ENCODE assay signal across 17 cellular contexts in genomic region chr13:77509221-77509620, GRCh38. TPM values are rescaled to one million over a fixed set of nuclear protein-coding genes. Genes with fewer than 3 reads are reported as not detected.
DNase-seq lines count a peak whose midpoint lies in the region; FAIRE-seq and TF ChIP-seq lines count a peak whose summit lies in the region.
"Had no signal": no experiment of that assay in that cellular context is flagged by ENCODE, and none has a peak within 500 bp of the region (broad histone marks: within the 10 kb centered on the region; RNA-seq: fewer than 3 reads in every experiment).

No MANE protein-coding gene starts in this region.

- H4K20me1 ChIP-seq in endothelial cell of umbilical vein (replicated peaks; ENCODE audit: control insufficient read depth, extremely low read depth, insufficient read depth, low read length): no peaks in the 10 kb centered on the region

- no peaks in the 10 kb centered on the region for H3K9me3 ChIP-seq in endothelial cell of umbilical vein (replicated peaks; ENCODE audit: control insufficient read depth, insufficient read depth, low read length)
- no peaks in the 10 kb centered on the region for H3K9me3 ChIP-seq in parathyroid adenoma (ENCODE audit: control insufficient read depth, low read length)
- H3K9me3 ChIP-seq in colonic mucosa: no peaks in the 10 kb centered on the region
- no peaks in the 10 kb centered on the region for H3K9me3 ChIP-seq in ovary
- H3K9me3 ChIP-seq: neutrophil, thoracic aorta had no signal

- H3K9me1 ChIP-seq in endothelial cell of umbilical vein (replicated peaks; ENCODE audit: control insufficient read depth, extremely low read depth, insufficient read depth, low read length): no peaks in the 10 kb centered on the region

- H3K4me2 ChIP-seq in endothelial cell of umbilical vein (ENCODE audit: insufficient read depth, low read length) (peak overlapping the region; percentile 84), parathyroid adenoma (ENCODE audit: low read length) (no peak overlapping the region)

- no TSS peak for BruUV-seq in endothelial cell of umbilical vein (replicated peaks; lab: Mats Ljungman, UMichigan)

- H3K9ac ChIP-seq in endothelial cell of umbilical vein (replicated peaks; ENCODE audit: extremely low read depth, insufficient read depth, low read length) (peak overlapping the region; percentile 66), parathyroid adenoma (no peak overlapping the region), colonic mucosa (ENCODE audit: low read depth in 2 of 2, low read length in 2 of 2) (no peak overlapping the region)

- FAIRE-seq in GM12891 (lab: Jason Lieb, UNC): peak; percentile 41
- peak; percentile 84 for FAIRE-seq in endothelial cell of umbilical vein (lab: Jason Lieb, UNC)
- FAIRE-seq: HepG2, islet of Langerhans had no signal

- H3K27ac ChIP-seq in endothelial cell of umbilical vein (ENCODE audit: insufficient read depth, low read depth, low read length) (peak overlapping the region; percentile 85), parathyroid adenoma (no peak overlapping the region), colonic mucosa (no peak overlapping the region), ovary (no peak overlapping the region)
- H3K27ac ChIP-seq: neutrophil, thoracic aorta had no signal

- no peak for TF ChIP-seq CTCF in endothelial cell of umbilical vein (IDR thresholded peaks at IDR 0.05; ENCODE audit: extremely low read depth in 1 of 2, insufficient read depth in 1 of 2, low read depth in 1 of 2, low read length in 2 of 2)
- no peak for TF ChIP-seq CTCF in parathyroid adenoma (IDR thresholded peaks at IDR 0.05)
- TF ChIP-seq CTCF in colonic mucosa (IDR thresholded peaks at IDR 0.05): no peak
- no peak for TF ChIP-seq CTCF in ovary (IDR thresholded peaks at IDR 0.05)

- no peak for TF ChIP-seq EP300 in ovary (IDR thresholded peaks at IDR 0.05)

- H2AFZ ChIP-seq in endothelial cell of umbilical vein (ENCODE audit: low read depth, low read length) (no peak overlapping the region), parathyroid adenoma (peak overlapping the region; percentile 33)

- H3K27me3 ChIP-seq in endothelial cell of umbilical vein (ENCODE audit: control insufficient read depth in 2 of 2, insufficient read depth in 2 of 2, low read length in 2 of 2): no peaks in the 10 kb centered on the region
- no peaks in the 10 kb centered on the region for H3K27me3 ChIP-seq in parathyroid adenoma (ENCODE audit: control insufficient read depth, insufficient read depth, low read length)
- no peaks in the 10 kb centered on the region for H3K27me3 ChIP-seq in colonic mucosa
- no peaks in the 10 kb centered on the region for H3K27me3 ChIP-seq in ovary
- H3K27me3 ChIP-seq: neutrophil had no signal

- CTCF ChIA-PET in endothelial cell of umbilical vein (lab: Charles Lee): interaction anchor here (1.4 to 1.7 kb wide), 2 partner anchors 16 to 31 kb away, joined by 3 to 8 read pairs; no protein-coding TSS in a partner anchor

- no peak for DNase-seq in GM12891 (ENCODE audit: insufficient read length, low spot score)
- peak; percentile 8 for DNase-seq in OCI-M1 (lab: John Stamatoyannopoulos, UW)
- peak; percentile 87 for DNase-seq in endothelial cell of umbilical vein (ENCODE audit: low read depth, low spot score)
- DNase-seq in colonic mucosa: no peak
- DNase-seq in ovary: no peak
- DNase-seq in G401 (ENCODE audit: low spot score): no peak
- no peak for DNase-seq in NCI-H1694 treated with DMSO at 0.1 percent for 48 hours (lab: John Stamatoyannopoulos, UW)
- DNase-seq: activated gamma-delta T cell; DND-41; effector memory CD4-positive, alpha-beta T cell; stimulated activated CD4-positive, alpha-beta T cell treated with anti-CD3 and anti-CD28 coated beads, Interleukin-2, amount 100 ng/mL, for 48 hours had no signal

- H3K4me3 ChIP-seq in endothelial cell of umbilical vein (replicated peaks in 1 of 3; ENCODE audit: insufficient read depth in 1 of 3, low read depth in 1 of 3, low read length in 3 of 3) (no peak overlapping the region), parathyroid adenoma (ENCODE audit: low read depth, low read length) (no peak overlapping the region), colonic mucosa (no peak overlapping the region), ovary (no peak overlapping the region)
- H3K4me3 ChIP-seq: thoracic aorta had no signal

- no peak for TF ChIP-seq POLR2A in GM12891 (IDR thresholded peaks at IDR 0.05; ENCODE audit: low read depth, low read length)
- no peak for TF ChIP-seq POLR2A in endothelial cell of umbilical vein (IDR thresholded peaks at IDR 0.05; ENCODE audit: low read depth, low read length)
- TF ChIP-seq POLR2A in ovary (IDR thresholded peaks at IDR 0.05): no peak

- intact Hi-C loops in endothelial cell of umbilical vein (cut with micrococcal nuclease) (loop anchor here (1.0 to 5.0 kb wide), 6 partner anchors 12 to 238 kb away; partner anchors contain the start of genes MYCBP2 and SLAIN1), colonic mucosa (cut with DNase I) (no loop called here), ovary (cut with DNase I) (no loop called here)

- H3K79me2 ChIP-seq in endothelial cell of umbilical vein (ENCODE audit: control insufficient read depth, insufficient read depth, low read length): no peaks in the 10 kb centered on the region
- no peaks in the 10 kb centered on the region for H3K79me2 ChIP-seq in parathyroid adenoma

- 8 to 21% (median 18%) methylated on average over 2 of the region's 2 CpGs for WGBS in ovary, 3 donors

- peaks cover 29% of the 10 kb centered on the region for H3K4me1 ChIP-seq in endothelial cell of umbilical vein (ENCODE audit: control insufficient read depth, extremely low read depth, insufficient read depth, low read length)
- no peaks in the 10 kb centered on the region for H3K4me1 ChIP-seq in parathyroid adenoma
- no peaks in the 10 kb centered on the region for H3K4me1 ChIP-seq in colonic mucosa
- no peaks in the 10 kb centered on the region for H3K4me1 ChIP-seq in ovary (ENCODE audit: insufficient read depth)

- POLR2A ChIA-PET in endothelial cell of umbilical vein (lab: Charles Lee): no interaction called here

- dilution Hi-C loops in endothelial cell of umbilical vein (cut with MboI; ENCODE audit: extremely low pct_ligation_motif_present, low sequenced_read_pairs): no loop called here

- H3K36me3 ChIP-seq in endothelial cell of umbilical vein (ENCODE audit: control insufficient read depth in 2 of 2, extremely low read depth in 1 of 2, insufficient read depth in 2 of 2, low read length in 2 of 2) (no peaks in the 10 kb centered on the region), parathyroid adenoma (ENCODE audit: control insufficient read depth, insufficient read depth, low read length) (no peaks in the 10 kb centered on the region), colonic mucosa (no peaks in the 10 kb centered on the region), ovary (no peaks in the 10 kb centered on the region)
- H3K36me3 ChIP-seq: neutrophil, thoracic aorta had no signal

- in situ Hi-C loops in G401 (cut with HindIII; ENCODE audit: low sequenced_read_pairs): no loop called here

TF ChIP-seq in GM12891, 5 proteins besides CTCF, POLR2A, EP300 and RAD21:
- TF ChIP-seq SPI1 (IDR thresholded peaks at IDR 0.05; ENCODE audit: low read depth, low read length): no peak
- TF ChIP-seq POU2F2 (IDR thresholded peaks at IDR 0.05; ENCODE audit: low read depth, low read length): no peak
- no peak for TF ChIP-seq PAX5 (IDR thresholded peaks at IDR 0.05; ENCODE audit: insufficient read depth, low read length, severe bottlenecking)
- no peak for TF ChIP-seq POLR2AphosphoS5 (IDR thresholded peaks at IDR 0.05; ENCODE audit: low read depth, low read length)

TF ChIP-seq in endothelial cell of umbilical vein, 7 proteins besides CTCF, POLR2A, EP300 and RAD21:
- peak; percentile 68 for TF ChIP-seq POLR2AphosphoS5 (IDR thresholded peaks at IDR 0.05; ENCODE audit: insufficient read depth, low read depth, low read length)
- peak; percentile 78 for TF ChIP-seq GATA2 (IDR thresholded peaks at IDR 0.05; ENCODE audit: insufficient read depth, insufficient read length, low read depth, low read length)
- TF ChIP-seq EZH2 (IDR thresholded peaks at IDR 0.05; ENCODE audit: borderline replicate concordance, low read depth, low read length, severe bottlenecking): no peak
- peak; percentile 70 for TF ChIP-seq JUN (IDR thresholded peaks at IDR 0.05; ENCODE audit: borderline replicate concordance, insufficient read depth, insufficient read length, low read depth)
- peak; percentile 77 for TF ChIP-seq FOS (IDR thresholded peaks at IDR 0.05; ENCODE audit: borderline replicate concordance, insufficient read depth, low read length)
- TF ChIP-seq MAX (IDR thresholded peaks at IDR 0.05; ENCODE audit: insufficient read depth, insufficient read length): no peak

RNA-seq across cellular contexts. Expression of gene SCEL, which starts 26.3 kb away (rescaled TPM):
- polyA plus RNA-seq in GM12891 (2012; ENCODE audit: low read depth, missing spikeins): 0.04 TPM
- total RNA-seq in endothelial cell of umbilical vein (not detected in 2 replicates), colonic mucosa (1 to 10 TPM; 2.2 to 2.3 TPM), ovary (not detected)
- polyA plus RNA-seq in endothelial cell of umbilical vein (not detected in 2 replicates), ovary (under 1 TPM in 1 of 2 donors, not detected in 1; 0.04 TPM)
- not detected in 2 replicates for polyA plus RNA-seq in endothelial cell of umbilical vein (2011; cell fraction: cytosol; rRNA removed)
- not detected in 2 replicates for polyA plus RNA-seq in endothelial cell of umbilical vein (2011; cell fraction: nucleus; rRNA removed)
- polyA plus RNA-seq in endothelial cell of umbilical vein (2012): not detected in 2 replicates
- polyA minus RNA-seq in endothelial cell of umbilical vein: not detected in 2 replicates
- polyA minus RNA-seq in endothelial cell of umbilical vein (2011; cell fraction: cytosol; rRNA and poly(A)+ RNA removed): not detected
- not detected in 2 replicates for polyA minus RNA-seq in endothelial cell of umbilical vein (2011; cell fraction: nucleus; rRNA and poly(A)+ RNA removed)
- not detected in 2 replicates for total RNA-seq in G401 (2014; rRNA removed; shearing (Covaris generic))
- total RNA-seq: HepG2, WTC11 had no signal
- polyA plus RNA-seq: HepG2 had no signal

Comparison
In these comparisons a context has a peak if more than half of its experiments do, and no peak if none do; other contexts are left out.
1. DNase-seq: peak in OCI-M1 (single experiment) and endothelial cell of umbilical vein (single experiment); none in GM12891 (single experiment), colonic mucosa (single experiment), ovary (0 of 5), G401 (single experiment) and NCI-H1694 treated with DMSO at 0.1 percent for 48 hours (single experiment).